26 cellular contexts compared by ENCODE assay signal in the genomic region with DNA sequence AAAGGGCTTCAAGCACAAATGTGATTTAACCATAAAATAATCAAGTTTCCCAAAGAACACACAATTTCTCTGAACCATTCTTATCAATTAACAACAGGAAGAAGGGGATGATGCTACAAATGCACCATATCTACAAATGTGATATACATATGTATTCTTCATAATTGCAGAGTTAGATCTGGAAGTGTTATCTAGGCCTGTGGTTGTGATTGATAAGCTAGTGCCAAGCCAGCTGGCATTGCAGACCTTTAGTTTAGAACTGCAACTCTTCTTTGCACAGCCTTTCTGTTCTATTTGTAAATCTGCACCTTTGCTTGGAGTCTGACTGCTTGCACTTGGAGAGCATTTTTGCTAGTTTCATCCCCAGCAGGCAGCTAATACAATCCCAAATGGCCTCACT.
"Had no signal": no experiment of that assay in that cellular context is flagged by ENCODE, and none has a peak within 500 bp of the region (broad histone marks: within the 10 kb centered on the region; RNA-seq: fewer than 3 reads in every experiment).

No MANE protein-coding gene starts in this region.

- H3K4me3 Mint-ChIP-seq: naive thymus-derived CD8-positive, alpha-beta T cell; nephron progenitor cell; stimulated activated effector memory CD8-positive, alpha-beta T cell treated with anti-CD3 and anti-CD28 coated beads, Interleukin-12 subunit alpha, Interleukin-12 subunit beta, amount 100 ng/mL, for 72 hours; type B pancreatic cell had no signal

- H3K36me3 ChIP-seq: gastroesophageal sphincter, heart left ventricle, lower lobe of right lung, prostate gland, right atrium auricular region, tibial artery had no signal

- H3K79me2 ChIP-seq: hepatocyte had no signal

- H3K4me2 ChIP-seq: hepatocyte, smooth muscle cell had no signal

- H3K36me3 Mint-ChIP-seq: naive thymus-derived CD8-positive, alpha-beta T cell; stimulated activated effector memory CD8-positive, alpha-beta T cell treated with anti-CD3 and anti-CD28 coated beads, Interleukin-12 subunit alpha, Interleukin-12 subunit beta, amount 100 ng/mL, for 72 hours; type B pancreatic cell had no signal

- H2AFZ ChIP-seq: hepatocyte had no signal

- H3K27me3 ChIP-seq: foreskin keratinocyte, gastroesophageal sphincter, heart left ventricle, hepatocyte, right atrium auricular region, testis, tibial artery had no signal

- H3K9me3 ChIP-seq: gastroesophageal sphincter, heart left ventricle, lower lobe of right lung, prostate gland, right atrium auricular region, testis, tibial artery had no signal

- H3K27ac ChIP-seq: foreskin keratinocyte, gastroesophageal sphincter, heart left ventricle, hepatocyte, lower lobe of right lung, prostate gland, right atrium auricular region, testis, tibial artery had no signal

- H3K4me1 Mint-ChIP-seq: naive thymus-derived CD8-positive, alpha-beta T cell; nephron progenitor cell; stimulated activated effector memory CD8-positive, alpha-beta T cell treated with anti-CD3 and anti-CD28 coated beads, Interleukin-12 subunit alpha, Interleukin-12 subunit beta, amount 100 ng/mL, for 72 hours had no signal

- H3K4me3 ChIP-seq: gastroesophageal sphincter, heart left ventricle, hepatocyte, lower lobe of right lung, prostate gland, right atrium auricular region, smooth muscle cell, testis, tibial artery had no signal

- DNase-seq: cortex of kidney; effector CD4-positive, alpha-beta T cell; foreskin keratinocyte; heart left ventricle; left ventricle myocardium superior; lower lobe of right lung; naive thymus-derived CD8-positive, alpha-beta T cell; nephron progenitor cell; nucleus accumbens; stimulated activated CD4-positive, alpha-beta T cell treated with anti-CD3 and anti-CD28 coated beads, Interleukin-12 subunit alpha, Interleukin-12 subunit beta, amount 100 ng/mL, for 4 hours; stimulated activated CD4-positive, alpha-beta T cell treated with anti-CD3 and anti-CD28 coated beads, Interleukin-2, amount 100 ng/mL, for 24 hours; stimulated activated CD4-positive, alpha-beta T cell treated with anti-CD3 and anti-CD28 coated beads, Interleukin-4, amount 100 ng/mL, for 24 hours; stimulated activated naive CD4-positive, alpha-beta T cell treated with Interleukin-2 at 50 U/mL for 16 hours; substantia nigra; testis; tibial artery had no signal

- H3K27me3 Mint-ChIP-seq: type B pancreatic cell had no signal

- H3K4me1 ChIP-seq: foreskin keratinocyte, gastroesophageal sphincter, heart left ventricle, lower lobe of right lung, prostate gland, right atrium auricular region, tibial artery had no signal

- H3K9me3 Mint-ChIP-seq: nephron progenitor cell, type B pancreatic cell had no signal

- H3K27ac Mint-ChIP-seq: nephron progenitor cell; stimulated activated effector memory CD8-positive, alpha-beta T cell treated with anti-CD3 and anti-CD28 coated beads, Interleukin-12 subunit alpha, Interleukin-12 subunit beta, amount 100 ng/mL, for 72 hours; type B pancreatic cell had no signal

- ATAC-seq: esophagus mucosa; foreskin keratinocyte; gastroesophageal sphincter; heart left ventricle; left ventricle myocardium superior; lower lobe of right lung; naive thymus-derived CD8-positive, alpha-beta T cell; sciatic nerve; stimulated activated effector memory CD8-positive, alpha-beta T cell treated with anti-CD3 and anti-CD28 coated beads, Interleukin-12 subunit alpha, Interleukin-12 subunit beta, amount 100 ng/mL, for 72 hours had no signal

- FAIRE-seq: keratinocyte had no signal
